ENCODE assay signal across 19 cellular contexts in genomic region chr14:49249022-49249421, GRCh38.
DNase-seq lines count a peak whose midpoint lies in the region; ATAC-seq and TF ChIP-seq lines count a peak whose summit lies in the region.
"Had no signal": no experiment of that assay in that cellular context is flagged by ENCODE, and none has a peak within 500 bp of the region (broad histone marks: within the 10 kb centered on the region; RNA-seq: fewer than 3 reads in every experiment).

No MANE protein-coding gene starts in this region.

- H3K27ac ChIP-seq in RWPE2 (ENCODE audit: poor library complexity, severe bottlenecking) = no peak overlapping the region
- H3K27ac ChIP-seq in mesodermal cell (ENCODE audit: low read depth, low read length, severe bottlenecking) = peak overlapping the region; percentile 26
- H3K27ac ChIP-seq: gastroesophageal sphincter had no signal

- ATAC-seq in HG03520 (IDR thresholded peaks at IDR 0.05; ENCODE audit: unreplicated experiment) (peak; percentile 41), RWPE2 (ENCODE audit: low read depth) (peak; percentile 83), HG03039 (IDR thresholded peaks at IDR 0.05; ENCODE audit: unreplicated experiment) (no peak)
- ATAC-seq: CD8-positive, alpha-beta T cell; gastroesophageal sphincter; Right ventricle myocardium inferior had no signal

- H3K36me3 ChIP-seq in RWPE2 (ENCODE audit: low read depth) (no peaks in the 10 kb centered on the region), mesodermal cell (ENCODE audit: control insufficient read depth, insufficient read depth, low read length) (no peaks in the 10 kb centered on the region)
- H3K36me3 ChIP-seq: gastroesophageal sphincter had no signal

- H3K9me3 ChIP-seq in RWPE2 (ENCODE audit: severe bottlenecking) = no peaks in the 10 kb centered on the region
- H3K9me3 ChIP-seq in mesodermal cell (ENCODE audit: control insufficient read depth, low read length) = no peaks in the 10 kb centered on the region
- H3K9me3 ChIP-seq: gastroesophageal sphincter had no signal

- DNase-seq in DMS 273 (lab: John Stamatoyannopoulos, UW; ENCODE audit: unreplicated experiment) (peak; percentile 28), DMS 273 treated with DMSO at 0.1 percent for 48 hours (lab: John Stamatoyannopoulos, UW) (no peak), RWPE2 (ENCODE audit: low spot score) (no peak), GM13977 (ENCODE audit: low spot score) (no peak)
- no peak for DNase-seq in activated CD4-positive, alpha-beta T cell treated with anti-CD3 and anti-CD28 coated beads for 4 hours
- DNase-seq: 8988T; activated CD4-positive, alpha-beta T cell treated with anti-CD3 and anti-CD28 coated beads, Interleukin-2, amount 50 U/mL, for 4 hours; anterior cingulate cortex; CD8-positive, alpha-beta T cell; immature natural killer cell; midbrain; NCI-H146; NCI-H524 treated with DMSO at 0.1 percent for 48 hours; T1000 had no signal

- no peaks in the 10 kb centered on the region for H3K27me3 ChIP-seq in RWPE2 (ENCODE audit: insufficient read depth, poor library complexity, severe bottlenecking)
- H3K27me3 ChIP-seq: gastroesophageal sphincter had no signal

- TF ChIP-seq CTCF in RWPE2 (IDR thresholded peaks at IDR 0.05; ENCODE audit: poor library complexity, severe bottlenecking) (no peak), GM13977 (IDR thresholded peaks at IDR 0.05; ENCODE audit: extremely low read depth, insufficient read depth, missing control alignments) (no peak)

- in situ Hi-C loops in GM13977 (cut with MboI; ENCODE audit: low pct_unique_long_range_greater_than_20kb, low sequenced_read_pairs, unreplicated experiment) = no loop called here

- no peak overlapping the region for H3K4me3 ChIP-seq in RWPE2 (ENCODE audit: severe bottlenecking)
- no peak overlapping the region for H3K4me3 ChIP-seq in mesodermal cell (ENCODE audit: extremely low read depth, insufficient read depth, low read length, poor library complexity, severe bottlenecking)
- H3K4me3 ChIP-seq: gastroesophageal sphincter had no signal

- H3K4me1 ChIP-seq in RWPE2 (ENCODE audit: insufficient read depth, poor library complexity, severe bottlenecking) (no peaks in the 10 kb centered on the region), mesodermal cell (ENCODE audit: control insufficient read depth, insufficient read depth, low read length, poor library complexity, severe bottlenecking) (peaks cover 9% of the 10 kb centered on the region)
- H3K4me1 ChIP-seq: gastroesophageal sphincter had no signal
